Comparison of ENCODE assay signal across 19 cellular contexts in the genomic region with DNA sequence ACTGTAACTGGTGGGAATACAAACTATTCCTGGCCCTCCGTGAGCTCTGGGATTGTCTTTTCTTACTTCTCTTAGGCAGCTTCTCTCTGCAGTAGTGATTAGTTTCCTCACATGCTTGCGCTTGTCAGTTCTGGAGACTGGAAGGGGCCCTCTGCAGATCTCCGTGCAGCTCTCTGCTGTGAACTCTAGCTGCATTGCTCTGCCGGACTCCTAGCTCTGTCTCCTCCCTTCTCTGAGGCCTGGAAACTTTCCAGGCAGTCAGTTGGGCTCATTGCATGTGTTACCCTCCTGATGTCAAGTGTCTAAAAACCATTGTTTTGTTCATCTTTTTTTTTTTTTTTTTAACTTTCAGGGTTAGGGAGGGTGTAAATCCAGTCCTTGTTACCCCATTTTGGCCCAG.
DNase-seq lines count a peak whose midpoint lies in the region; ATAC-seq and TF ChIP-seq lines count a peak whose summit lies in the region.
"Had no signal": no experiment of that assay in that cellular context is flagged by ENCODE, and none has a peak within 500 bp of the region (broad histone marks: within the 10 kb centered on the region; RNA-seq: fewer than 3 reads in every experiment).

No MANE protein-coding gene starts in this region.

- H3K27me3 Mint-ChIP-seq in stimulated activated memory B cell treated with anti-CD40 and anti-IgM and Interleukin-4, amounts not matched to agents 10 μg/mL and 1 μg/mL and 100 μg/mL, for 72 hours, result no peaks in the 10 kb centered on the region
- H3K27me3 Mint-ChIP-seq in immature natural killer cell (ENCODE audit: low read depth in 3 of 3), result peaks cover 0 to 4% (median 0%) of the 10 kb centered on the region in 3 donors
- H3K27me3 Mint-ChIP-seq: CD4-positive, alpha-beta memory T cell had no signal

- no peak overlapping the region for H3K27ac Mint-ChIP-seq in stimulated activated memory B cell treated with anti-CD40 and anti-IgM and Interleukin-4, amounts not matched to agents 10 μg/mL and 1 μg/mL and 100 μg/mL, for 72 hours
- H3K27ac Mint-ChIP-seq in immature natural killer cell, result peak overlapping the region in 1 of 6 donors; percentile 5
- H3K27ac Mint-ChIP-seq: CD4-positive, alpha-beta memory T cell; GM23338 had no signal

- H3K36me3 Mint-ChIP-seq in stimulated activated memory B cell treated with anti-CD40 and anti-IgM and Interleukin-4, amounts not matched to agents 10 μg/mL and 1 μg/mL and 100 μg/mL, for 72 hours, result peaks cover 51% of the 10 kb centered on the region
- peaks cover 28 to 48% (median 36%) of the 10 kb centered on the region in 3 donors for H3K36me3 Mint-ChIP-seq in immature natural killer cell

- peaks cover 9% of the 10 kb centered on the region for H3K4me1 Mint-ChIP-seq in stimulated activated memory B cell treated with anti-CD40 and anti-IgM and Interleukin-4, amounts not matched to agents 10 μg/mL and 1 μg/mL and 100 μg/mL, for 72 hours
- peaks cover 5 to 13% of the 10 kb centered on the region in 2 donors for H3K4me1 Mint-ChIP-seq in immature natural killer cell

- ATAC-seq in left ventricle myocardium superior (peak; percentile 23), GM21515 (IDR thresholded peaks at IDR 0.05; ENCODE audit: unreplicated experiment) (no peak)
- ATAC-seq in stimulated activated memory B cell treated with anti-CD40 and anti-IgM and Interleukin-4, amounts not matched to agents 10 μg/mL and 1 μg/mL and 100 μg/mL, for 72 hours, result no peak
- ATAC-seq: A549, GM12878, GM23338 had no signal

- H3K9me3 Mint-ChIP-seq in stimulated activated memory B cell treated with anti-CD40 and anti-IgM and Interleukin-4, amounts not matched to agents 10 μg/mL and 1 μg/mL and 100 μg/mL, for 72 hours, result peaks cover 4% of the 10 kb centered on the region
- no peaks in the 10 kb centered on the region for H3K9me3 Mint-ChIP-seq in immature natural killer cell

- no peak for TF ChIP-seq CTCF in fibroblast of pulmonary artery (IDR thresholded peaks at IDR 0.05; ENCODE audit: low read length, missing control alignments)

- intact Hi-C loops in left ventricle myocardium superior (cut with micrococcal nuclease) (no loop called here), cardiac septum (cut with DNase I) (no loop called here)

- DNase-seq in left ventricle myocardium superior (no peak), cardiac septum (ENCODE audit: low spot score) (no peak), fibroblast of pulmonary artery (ENCODE audit: low read depth) (peak; percentile 4), midbrain (lab: John Stamatoyannopoulos, UW) (peak; percentile 15), immature natural killer cell (no peak)
- DNase-seq: Calu3; CD4-positive, alpha-beta memory T cell; GF-D8; HCEC 1CT; NCI-H1092 treated with DMSO at 0.1 percent for 48 hours; NCI-H2081; NCI-H524; SHP77 treated with DMSO at 0.1 percent for 48 hours had no signal

- H3K4me3 Mint-ChIP-seq in stimulated activated memory B cell treated with anti-CD40 and anti-IgM and Interleukin-4, amounts not matched to agents 10 μg/mL and 1 μg/mL and 100 μg/mL, for 72 hours, result no peak overlapping the region
- no peak overlapping the region for H3K4me3 Mint-ChIP-seq in immature natural killer cell
- H3K4me3 Mint-ChIP-seq: CD4-positive, alpha-beta memory T cell; GM23338 had no signal

- H3K4me3 ChIP-seq in fibroblast of pulmonary artery (replicated peaks; ENCODE audit: low read depth, low read length), result no peak overlapping the region
- H3K4me3 ChIP-seq: A549, BLaER1, GM12878, GM23338 had no signal

Comparison
In these comparisons a context has a peak if more than half of its experiments do, and no peak if none do; other contexts are left out.
1. DNase-seq: peak in fibroblast of pulmonary artery (single experiment) and midbrain (single experiment); none in left ventricle myocardium superior (single experiment), cardiac septum (single experiment) and immature natural killer cell (0 of 3).